12 cellular contexts compared by ENCODE assay signal in genomic region chr12:118022097-118022727, GRCh38. TPM values are rescaled to one million over a fixed set of nuclear protein-coding genes. Genes with fewer than 3 reads are reported as not detected.
DNase-seq lines count a peak whose midpoint lies in the region; ATAC-seq, FAIRE-seq and TF ChIP-seq lines count a peak whose summit lies in the region.
"Not testable (repeated sequence)": the region's sequence is repeated elsewhere in the genome, so short reads cannot be mapped to it uniquely, and the experiment has no call there.
"Had no signal": no experiment of that assay in that cellular context is flagged by ENCODE, and none has a peak within 500 bp of the region (broad histone marks: within the 10 kb centered on the region; RNA-seq: fewer than 3 reads in every experiment).

No MANE protein-coding gene starts in this region.

- H2AFZ ChIP-seq in H9 (ENCODE audit: low read length); K562 (ENCODE audit: low read depth, low read length): not testable (repeated sequence)

- TF ChIP-seq RAD21 in K562 (CRISPR knock-in tag; conservative IDR thresholded peaks at IDR 0.05 in 1 of 2, IDR thresholded peaks at IDR 0.05 in 1 of 2), result not testable (repeated sequence)

- H3K27me3 Mint-ChIP-seq in H9 (ENCODE audit: low read depth); activated CD4-positive, alpha-beta T cell treated with anti-CD3 and anti-CD28 coated beads, Interleukin-2, amount 10 ng/mL, durations not matched to agents 7 days and 5 days; activated T-helper 2 cell treated with anti-CD3 and anti-CD28 coated beads, Interferon-gamma antibody, Interleukin-2, Interleukin-4, amounts not matched to agents 10 μg/mL and 5 μg/mL and 100 μg/mL, durations not matched to agents 14 hours and 24 hours and 36 hours (ENCODE audit: low read depth); nephron progenitor cell (ENCODE audit: low read depth, poor library complexity): not testable (repeated sequence)

- not testable (repeated sequence) for H3K14ac ChIP-seq in H9 (ENCODE audit: insufficient read depth, low read length)

- ATAC-seq in K562, result peak; percentile 61

- not testable (repeated sequence) for H3K56ac ChIP-seq in H9 (ENCODE audit: insufficient read length, low read depth, low read length)

- H3K9me3 Mint-ChIP-seq in H9; activated CD4-positive, alpha-beta T cell treated with anti-CD3 and anti-CD28 coated beads, Interleukin-2, amount 10 ng/mL, durations not matched to agents 7 days and 5 days; activated T-helper 2 cell treated with anti-CD3 and anti-CD28 coated beads, Interferon-gamma antibody, Interleukin-2, Interleukin-4, amounts not matched to agents 10 μg/mL and 5 μg/mL and 100 μg/mL, durations not matched to agents 14 hours and 24 hours and 36 hours; nephron progenitor cell: not testable (repeated sequence)

- H3K23me2 ChIP-seq in H9 (ENCODE audit: insufficient read length, low read depth, low read length, poor library complexity, severe bottlenecking), result not testable (repeated sequence)

- BruUV-seq in K562 (replicated peaks; lab: Mats Ljungman, UMichigan), result not testable (repeated sequence)

- H2BK15ac ChIP-seq in H9 (ENCODE audit: low read depth, low read length), result not testable (repeated sequence)

- not testable (repeated sequence) for H4K8ac ChIP-seq in H9 (replicated peaks; ENCODE audit: insufficient read length, low read depth, low read length)

- not testable (repeated sequence) for H3K27me3 ChIP-seq in H9 (ENCODE audit: insufficient read depth, low read length); K562 (ENCODE audit: control insufficient read depth in 2 of 2, insufficient read depth in 2 of 2, low read length in 2 of 2); dorsolateral prefrontal cortex; thyroid gland

- not testable (repeated sequence) for H2BK5ac ChIP-seq in H9 (ENCODE audit: insufficient read length, low read length)

- not testable (repeated sequence) for H3K27ac ChIP-seq in H9 (ENCODE audit: insufficient read length, low read depth, low read length)
- H3K27ac ChIP-seq in K562 (ENCODE audit: extremely low read depth, low read depth, low read length) (peak overlapping the region; percentile 63; the same call in 2 of the 3 replicates), dorsolateral prefrontal cortex (peak overlapping the region in 37 of 59 donors; percentile 3 to 81 (median 56)), thyroid gland (peak overlapping the region in 2 of 3 donors; percentile 35 to 75)

- CTCF ChIA-PET in activated CD4-positive, alpha-beta T cell treated with anti-CD3 and anti-CD28 coated beads, Interleukin-2, amount 10 ng/mL, durations not matched to agents 7 days and 5 days (lab: Charles Lee), result interaction anchor here (1.3 kb wide), 1 partner anchor 11 kb away, joined by 5 read pairs; no protein-coding TSS in a partner anchor
- CTCF ChIA-PET in K562 (lab: Yijun Ruan, JAX; ENCODE audit: low intra/inter-chr PET ratio), result not testable (repeated sequence)

- FAIRE-seq in K562 (lab: Jason Lieb, UNC), result peak; percentile 83

- peak overlapping the region in 2 of 3 experiments; percentile 81 to 85; a peak in 3 of 7 replicates for H3K27ac Mint-ChIP-seq in H9
- peak overlapping the region; percentile 28 for H3K27ac Mint-ChIP-seq in activated CD4-positive, alpha-beta T cell treated with anti-CD3 and anti-CD28 coated beads, Interleukin-2, amount 10 ng/mL, durations not matched to agents 7 days and 5 days
- peak overlapping the region; percentile 30 for H3K27ac Mint-ChIP-seq in activated T-helper 2 cell treated with anti-CD3 and anti-CD28 coated beads, Interferon-gamma antibody, Interleukin-2, Interleukin-4, amounts not matched to agents 10 μg/mL and 5 μg/mL and 100 μg/mL, durations not matched to agents 14 hours and 24 hours and 36 hours
- peak overlapping the region; percentile 40 for H3K27ac Mint-ChIP-seq in nephron progenitor cell

- H3K4me1 Mint-ChIP-seq in H9, result not testable (repeated sequence)
- H3K4me1 Mint-ChIP-seq in activated CD4-positive, alpha-beta T cell treated with anti-CD3 and anti-CD28 coated beads, Interleukin-2, amount 10 ng/mL, durations not matched to agents 7 days and 5 days, result peaks cover 17% of the 10 kb centered on the region
- H3K4me1 Mint-ChIP-seq in activated T-helper 2 cell treated with anti-CD3 and anti-CD28 coated beads, Interferon-gamma antibody, Interleukin-2, Interleukin-4, amounts not matched to agents 10 μg/mL and 5 μg/mL and 100 μg/mL, durations not matched to agents 14 hours and 24 hours and 36 hours (ENCODE audit: low read depth), result peaks cover 10% of the 10 kb centered on the region
- H3K4me1 Mint-ChIP-seq in nephron progenitor cell, result peaks cover 53% of the 10 kb centered on the region

- not testable (repeated sequence) for H3K4me3 ChIP-seq in K562; dorsolateral prefrontal cortex; thyroid gland (replicated peaks in 1 of 3)

- peaks cover 92% of the 10 kb centered on the region for H3K36me3 ChIP-seq in K562 (ENCODE audit: control insufficient read depth, insufficient read depth, low read length)
- peaks cover 0 to 13% of the 10 kb centered on the region in 2 donors for H3K36me3 ChIP-seq in thyroid gland

- H3K18ac ChIP-seq in H9 (ENCODE audit: insufficient read length, low read depth, low read length), result not testable (repeated sequence)

- H3K4ac ChIP-seq in H9 (ENCODE audit: low read depth, low read length), result not testable (repeated sequence)

- H3K9me3 ChIP-seq in H9 (ENCODE audit: control insufficient read depth, low read depth, low read length); K562 (replicated peaks; ENCODE audit: control insufficient read depth, insufficient read depth, low read depth, low read length); thyroid gland: not testable (repeated sequence)

- H3K79me2 ChIP-seq in H9 (ENCODE audit: insufficient read depth, low read length), result not testable (repeated sequence)
- peaks cover 35% of the 10 kb centered on the region for H3K79me2 ChIP-seq in K562 (ENCODE audit: control insufficient read depth, insufficient read depth, low read length)

- H2BK12ac ChIP-seq in H9 (ENCODE audit: insufficient read length, low read depth, low read length), result not testable (repeated sequence)

- not testable (repeated sequence) for H2BK20ac ChIP-seq in H9 (ENCODE audit: low read depth, low read length, poor library complexity, severe bottlenecking)

- TF ChIP-seq EP300 in K562 (IDR thresholded peaks at IDR 0.05; ENCODE audit: low read length), result peak; percentile 53; the same call in 1 of the 2 replicates

- not testable (repeated sequence) for H3K9ac ChIP-seq in H9 (ENCODE audit: extremely low read depth, insufficient read length, low read length); K562 (ENCODE audit: insufficient read depth in 1 of 2, low read depth in 2 of 2, low read length in 2 of 2)

- no CpG with 5 or more reads among the region's 13 CpGs for WGBS in H9 (ENCODE audit: extremely low coverage, insufficient read length, low lambda C conversion rate)
- 64% methylated on average over 13 of the region's 13 CpGs for WGBS in K562 (ENCODE audit: insufficient coverage, low coverage, missing lambda C conversion rate)
- WGBS in thyroid gland, 2 donors, result 83 to 85% methylated on average over 13 of the region's 13 CpGs

- intact Hi-C loops in activated T-helper 2 cell treated with anti-CD3 and anti-CD28 coated beads, Interferon-gamma antibody, Interleukin-2, Interleukin-4, amounts not matched to agents 10 μg/mL and 5 μg/mL and 100 μg/mL, durations not matched to agents 14 hours and 24 hours and 36 hours (cut with micrococcal nuclease); K562 (cut with micrococcal nuclease); dorsolateral prefrontal cortex (cut with DNase I); thyroid gland (cut with DNase I): not testable (repeated sequence)

- H4K5ac ChIP-seq in H9 (ENCODE audit: insufficient read length, low read depth, low read length), result not testable (repeated sequence)

- not testable (repeated sequence) for TF ChIP-seq CTCF in H9 (conservative IDR thresholded peaks at IDR 0.05); K562 (IDR thresholded peaks at IDR 0.05 in 2 of 3, conservative IDR thresholded peaks at IDR 0.05 in 1 of 3; ENCODE audit: insufficient read depth in 2 of 3, low read depth in 1 of 3, low read length in 3 of 3); dorsolateral prefrontal cortex (IDR thresholded peaks at IDR 0.05 in 54 of 56, conservative IDR thresholded peaks at IDR 0.05 in 2 of 56; ENCODE audit: low read depth in 1 of 56, partially characterized antibody in 56 of 56); nephron progenitor cell (IDR thresholded peaks at IDR 0.05); thyroid gland (IDR thresholded peaks at IDR 0.05)

- not testable (repeated sequence) for H3K4me2 ChIP-seq in H9 (ENCODE audit: insufficient read depth, insufficient read length, low read length)
- 0 out of 2 replicates have a peak overlapping the region, but pooled peaks have one; percentile 35 for H3K4me2 ChIP-seq in K562 (ENCODE audit: insufficient read depth, low read length)

- H2AK5ac ChIP-seq in H9 (ENCODE audit: insufficient read length, low read length), result not testable (repeated sequence)

- H3K79me1 ChIP-seq in H9 (ENCODE audit: insufficient read depth, low read depth, low read length, poor library complexity, severe bottlenecking), result not testable (repeated sequence)

- not testable (repeated sequence) for H3T11ph ChIP-seq in H9 (ENCODE audit: low read length)

- DNase-seq in H9; activated CD4-positive, alpha-beta T cell treated with anti-CD3 and anti-CD28 coated beads, Interleukin-2, amount 10 ng/mL, durations not matched to agents 7 days and 5 days; activated T-helper 2 cell treated with anti-CD3 and anti-CD28 coated beads, Interferon-gamma antibody, Interleukin-2, Interleukin-4, amounts not matched to agents 10 μg/mL and 5 μg/mL and 100 μg/mL, durations not matched to agents 14 hours and 24 hours and 36 hours (ENCODE audit: low spot score); dorsolateral prefrontal cortex; nephron progenitor cell: not testable (repeated sequence)
- DNase-seq in K562 (ENCODE audit: extremely low read depth in 1 of 4, low spot score in 3 of 4) (peak in 2 of 4 experiments; percentile 21 to 60), thyroid gland (peak; percentile 44 to 54)

- POLR2A ChIA-PET in activated CD4-positive, alpha-beta T cell treated with anti-CD3 and anti-CD28 coated beads, Interleukin-2, amount 10 ng/mL, durations not matched to agents 7 days and 5 days (lab: Charles Lee), result not testable (repeated sequence)
- POLR2A ChIA-PET in K562 (lab: Yijun Ruan, JAX), result interaction anchor here (1.0 to 2.0 kb wide), 3 partner anchors 10 to 15 kb away, joined by 3 to 7 read pairs (median 5); no protein-coding TSS in a partner anchor

- H4K20me1 ChIP-seq in H9 (ENCODE audit: control insufficient read depth, insufficient read depth, insufficient read length); K562 (replicated peaks; ENCODE audit: control insufficient read depth, insufficient read depth, low read length): not testable (repeated sequence)

- H4K91ac ChIP-seq in H9 (ENCODE audit: insufficient read length, low read depth, low read length), result not testable (repeated sequence)

- in situ Hi-C loops in K562 (cut with MboI), result not testable (repeated sequence)

- not testable (repeated sequence) for H3K23ac ChIP-seq in H9 (ENCODE audit: insufficient read length, low read depth, low read length)

- H3K4me3 Mint-ChIP-seq in H9; activated CD4-positive, alpha-beta T cell treated with anti-CD3 and anti-CD28 coated beads, Interleukin-2, amount 10 ng/mL, durations not matched to agents 7 days and 5 days; activated T-helper 2 cell treated with anti-CD3 and anti-CD28 coated beads, Interferon-gamma antibody, Interleukin-2, Interleukin-4, amounts not matched to agents 10 μg/mL and 5 μg/mL and 100 μg/mL, durations not matched to agents 14 hours and 24 hours and 36 hours (ENCODE audit: low read depth): not testable (repeated sequence)
- peak overlapping the region; percentile 23 for H3K4me3 Mint-ChIP-seq in nephron progenitor cell

- H2BK120ac ChIP-seq in H9 (ENCODE audit: low read depth, low read length, poor library complexity, severe bottlenecking), result not testable (repeated sequence)

- H3K36me3 Mint-ChIP-seq in H9 (ENCODE audit: insufficient read depth in 1 of 3, low read depth in 3 of 3), result peaks cover 56 to 83% (median 74%) of the 10 kb centered on the region in 3 experiments; a peak in 6 of 7 replicates
- peaks cover 62% of the 10 kb centered on the region for H3K36me3 Mint-ChIP-seq in activated CD4-positive, alpha-beta T cell treated with anti-CD3 and anti-CD28 coated beads, Interleukin-2, amount 10 ng/mL, durations not matched to agents 7 days and 5 days (ENCODE audit: low read depth)
- H3K36me3 Mint-ChIP-seq in activated T-helper 2 cell treated with anti-CD3 and anti-CD28 coated beads, Interferon-gamma antibody, Interleukin-2, Interleukin-4, amounts not matched to agents 10 μg/mL and 5 μg/mL and 100 μg/mL, durations not matched to agents 14 hours and 24 hours and 36 hours (ENCODE audit: low read depth), result peaks cover 78% of the 10 kb centered on the region
- H3K36me3 Mint-ChIP-seq in nephron progenitor cell (ENCODE audit: low read depth), result peaks cover 74% of the 10 kb centered on the region

- H3K4me1 ChIP-seq in H9 (ENCODE audit: insufficient read depth, low read length), result not testable (repeated sequence)
- H3K4me1 ChIP-seq in K562 (replicated peaks in 1 of 2; ENCODE audit: control insufficient read depth in 2 of 2, insufficient read depth in 2 of 2, low read length in 2 of 2), result peaks cover 0 to 19% of the 10 kb centered on the region in 2 experiments; a peak in 4 of 5 replicates
- peaks cover 3 to 53% of the 10 kb centered on the region in 2 donors for H3K4me1 ChIP-seq in thyroid gland

- TF ChIP-seq POLR2A in K562 (conservative IDR thresholded peaks at IDR 0.05); thyroid gland (IDR thresholded peaks at IDR 0.05): not testable (repeated sequence)

- not testable (repeated sequence) for H3K9me1 ChIP-seq in K562 (ENCODE audit: control insufficient read depth, insufficient read depth, low read length)

RNA-seq across cellular contexts. Expression of gene RFC5, which starts 5.7 kb away (rescaled TPM):
- total RNA-seq in H9 (2021) (47.2 and 50.4 TPM in 2 replicates), K562 (2014; rRNA removed) (85.3 and 91.1 TPM in 2 replicates), K562 (2014; rRNA removed; fragmentation: Illumina TruSeq; extraction: Trizol) (92.6 and 92.7 TPM in 2 replicates), K562 (2015; rRNA removed; fragmentation: Illumina TruSeq; extraction: Trizol) (86.3 and 90.2 TPM in 2 replicates), K562 (2021) (61.8 and 67.5 TPM in 2 replicates), dorsolateral prefrontal cortex (10 to 100 TPM in 115 of 120 experiments, 1 to 10 TPM in 5; 7.6 to 22.3 (median 14.5) TPM), thyroid gland (10 to 100 TPM; 15.4 to 18.8 (median 17.2) TPM)
- 10 to 100 TPM; 41.9 to 45.1 TPM for total RNA-seq in activated CD4-positive, alpha-beta T cell treated with anti-CD3 and anti-CD28 coated beads, Interleukin-2, amount 10 ng/mL, durations not matched to agents 7 days and 5 days
- 61.9 and 65.8 TPM in 2 replicates for total RNA-seq in activated T-helper 2 cell treated with anti-CD3 and anti-CD28 coated beads, Interferon-gamma antibody, Interleukin-2, Interleukin-4, amounts not matched to agents 10 μg/mL and 5 μg/mL and 100 μg/mL, durations not matched to agents 14 hours and 24 hours and 36 hours
- total RNA-seq in K562 (2011; cell fraction: chromatin; rRNA removed; ENCODE audit: low replicate concordance), result 115 and 120 TPM in 2 replicates
- total RNA-seq in K562 (2011; cell fraction: nucleolus; rRNA removed), result 65.7 and 71.2 TPM in 2 replicates
- total RNA-seq in K562 (2011; cell fraction: nucleoplasm; rRNA removed), result 72.1 and 77.7 TPM in 2 replicates
- polyA plus RNA-seq in K562 (2011; rRNA removed) (80.3 and 110 TPM in 2 replicates), K562 (2014; fragmentation: Illumina TruSeq; extraction: Trizol) (105 and 107 TPM in 2 replicates), K562 (2014; fragmentation: Nextera tagmentation; extraction: Ambion mirVana) (100 to 1,000 TPM; 180 to 189 TPM), K562 (2014; rRNA removed) (92.9 and 105 TPM in 2 replicates)
- polyA plus RNA-seq in K562 (2011; cell fraction: cytosol; rRNA removed), result 75.8 and 83.5 TPM in 2 replicates
- polyA plus RNA-seq in K562 (2011; cell fraction: nucleus; rRNA removed), result 82.7 and 100 TPM in 2 replicates
- 54.6 and 62.9 TPM in 2 replicates for polyA plus RNA-seq in K562 (2012)
- polyA minus RNA-seq in K562 (2011; rRNA and poly(A)+ RNA removed), result 99.3 and 125 TPM in 2 replicates
- polyA minus RNA-seq in K562 (2011; cell fraction: cytosol; rRNA and poly(A)+ RNA removed), result 42.2 and 55.9 TPM in 2 replicates
- polyA minus RNA-seq in K562 (2011; cell fraction: nucleus; rRNA and poly(A)+ RNA removed), result 29.5 and 37.5 TPM in 2 replicates

RNA-seq across cellular contexts. Expression of gene WSB2, which starts 38.8 kb away (rescaled TPM):
- total RNA-seq in H9 (2021) (58.6 and 61.4 TPM in 2 replicates), K562 (2014; rRNA removed) (59.8 and 98.7 TPM in 2 replicates), K562 (2014; rRNA removed; fragmentation: Illumina TruSeq; extraction: Trizol) (45.0 and 48.3 TPM in 2 replicates), K562 (2015; rRNA removed; fragmentation: Illumina TruSeq; extraction: Trizol) (51.8 and 52.8 TPM in 2 replicates), K562 (2021) (62.8 and 66.9 TPM in 2 replicates), dorsolateral prefrontal cortex (100 to 1,000 TPM; 117 to 328 (median 199) TPM), thyroid gland (10 to 100 TPM; 64.6 to 97.0 (median 86.0) TPM)
- total RNA-seq in activated CD4-positive, alpha-beta T cell treated with anti-CD3 and anti-CD28 coated beads, Interleukin-2, amount 10 ng/mL, durations not matched to agents 7 days and 5 days, result 10 to 100 TPM; 44.3 to 46.4 TPM
- 84.2 and 89.3 TPM in 2 replicates for total RNA-seq in activated T-helper 2 cell treated with anti-CD3 and anti-CD28 coated beads, Interferon-gamma antibody, Interleukin-2, Interleukin-4, amounts not matched to agents 10 μg/mL and 5 μg/mL and 100 μg/mL, durations not matched to agents 14 hours and 24 hours and 36 hours
- total RNA-seq in K562 (2011; cell fraction: chromatin; rRNA removed; ENCODE audit: low replicate concordance), result 33.8 and 42.8 TPM in 2 replicates
- 35.4 and 37.2 TPM in 2 replicates for total RNA-seq in K562 (2011; cell fraction: nucleolus; rRNA removed)
- 39.2 and 65.9 TPM in 2 replicates for total RNA-seq in K562 (2011; cell fraction: nucleoplasm; rRNA removed)
- polyA plus RNA-seq in K562 (2011; rRNA removed) (52.6 and 72.3 TPM in 2 replicates), K562 (2014; fragmentation: Illumina TruSeq; extraction: Trizol) (74.5 and 77.6 TPM in 2 replicates), K562 (2014; fragmentation: Nextera tagmentation; extraction: Ambion mirVana) (10 to 100 TPM; 31.4 to 32.4 TPM), K562 (2014; rRNA removed) (36.3 and 37.7 TPM in 2 replicates)
- 82.4 and 93.3 TPM in 2 replicates for polyA plus RNA-seq in K562 (2011; cell fraction: cytosol; rRNA removed)
- polyA plus RNA-seq in K562 (2011; cell fraction: nucleus; rRNA removed), result 35.6 and 37.5 TPM in 2 replicates
- 46.9 and 92.1 TPM in 2 replicates for polyA plus RNA-seq in K562 (2012)
- 156 and 175 TPM in 2 replicates for polyA minus RNA-seq in K562 (2011; rRNA and poly(A)+ RNA removed)
- polyA minus RNA-seq in K562 (2011; cell fraction: cytosol; rRNA and poly(A)+ RNA removed), result 87.4 and 95.6 TPM in 2 replicates
- 18.2 and 32.1 TPM in 2 replicates for polyA minus RNA-seq in K562 (2011; cell fraction: nucleus; rRNA and poly(A)+ RNA removed)

RNA-seq across cellular contexts. Expression of gene KSR2, which starts 53.4 kb away (rescaled TPM):
- total RNA-seq in H9 (2021) (1.3 and 1.4 TPM in 2 replicates), K562 (2014; rRNA removed) (not detected in 2 replicates), K562 (2014; rRNA removed; fragmentation: Illumina TruSeq; extraction: Trizol) (not detected in 2 replicates), K562 (2015; rRNA removed; fragmentation: Illumina TruSeq; extraction: Trizol) (not detected in 2 replicates), K562 (2021) (not detected in 2 replicates), dorsolateral prefrontal cortex (10 to 100 TPM; 12.2 to 55.1 (median 39.1) TPM), thyroid gland (10 to 100 TPM in 1 of 4 donors, 1 to 10 TPM in 3; 1.2 to 11.0 (median 2.2) TPM)
- under 1 TPM; 0.04 to 0.15 TPM for total RNA-seq in activated CD4-positive, alpha-beta T cell treated with anti-CD3 and anti-CD28 coated beads, Interleukin-2, amount 10 ng/mL, durations not matched to agents 7 days and 5 days
- total RNA-seq in activated T-helper 2 cell treated with anti-CD3 and anti-CD28 coated beads, Interferon-gamma antibody, Interleukin-2, Interleukin-4, amounts not matched to agents 10 μg/mL and 5 μg/mL and 100 μg/mL, durations not matched to agents 14 hours and 24 hours and 36 hours, result 0.05 and 0.09 TPM in 2 replicates
- not detected in 2 replicates for total RNA-seq in K562 (2011; cell fraction: chromatin; rRNA removed; ENCODE audit: low replicate concordance)
- under 0.01 TPM in 1 of 2 replicates, not detected in the other for total RNA-seq in K562 (2011; cell fraction: nucleolus; rRNA removed)
- under 0.01 TPM in 1 of 2 replicates, not detected in the other for total RNA-seq in K562 (2011; cell fraction: nucleoplasm; rRNA removed)
- polyA plus RNA-seq in K562 (2011; rRNA removed) (not detected in 2 replicates), K562 (2014; fragmentation: Illumina TruSeq; extraction: Trizol) (not detected in 2 replicates), K562 (2014; fragmentation: Nextera tagmentation; extraction: Ambion mirVana) (not detected), K562 (2014; rRNA removed) (not detected in 2 replicates)
- not detected in 2 replicates for polyA plus RNA-seq in K562 (2011; cell fraction: cytosol; rRNA removed)
- polyA plus RNA-seq in K562 (2011; cell fraction: nucleus; rRNA removed), result not detected in 2 replicates
- under 0.01 TPM in 1 of 2 replicates, not detected in the other for polyA plus RNA-seq in K562 (2012)
- polyA minus RNA-seq in K562 (2011; rRNA and poly(A)+ RNA removed), result not detected in 2 replicates
- not detected in 2 replicates for polyA minus RNA-seq in K562 (2011; cell fraction: cytosol; rRNA and poly(A)+ RNA removed)
- not detected in 2 replicates for polyA minus RNA-seq in K562 (2011; cell fraction: nucleus; rRNA and poly(A)+ RNA removed)
- total RNA-seq: A673, GM23248, HT1080 had no signal
- polyA plus RNA-seq: AG04450, CD14-positive monocyte, GM23248 had no signal

Comparison
In these comparisons a context has a peak if more than half of its experiments do, and no peak if none do; other contexts are left out.
1. H3K27ac Mint-ChIP-seq: peak in every context shown above with its lines; median percentile 83 in H9; 40 in nephron progenitor cell; 30 in activated T-helper 2 cell treated with anti-CD3 and anti-CD28 coated beads, Interferon-gamma antibody, Interleukin-2, Interleukin-4, amounts not matched to agents 10 μg/mL and 5 μg/mL and 100 μg/mL, durations not matched to agents 14 hours and 24 hours and 36 hours; 28 in activated CD4-positive, alpha-beta T cell treated with anti-CD3 and anti-CD28 coated beads, Interleukin-2, amount 10 ng/mL, durations not matched to agents 7 days and 5 days.